8 cellular contexts compared by ENCODE assay signal in the genomic region with DNA sequence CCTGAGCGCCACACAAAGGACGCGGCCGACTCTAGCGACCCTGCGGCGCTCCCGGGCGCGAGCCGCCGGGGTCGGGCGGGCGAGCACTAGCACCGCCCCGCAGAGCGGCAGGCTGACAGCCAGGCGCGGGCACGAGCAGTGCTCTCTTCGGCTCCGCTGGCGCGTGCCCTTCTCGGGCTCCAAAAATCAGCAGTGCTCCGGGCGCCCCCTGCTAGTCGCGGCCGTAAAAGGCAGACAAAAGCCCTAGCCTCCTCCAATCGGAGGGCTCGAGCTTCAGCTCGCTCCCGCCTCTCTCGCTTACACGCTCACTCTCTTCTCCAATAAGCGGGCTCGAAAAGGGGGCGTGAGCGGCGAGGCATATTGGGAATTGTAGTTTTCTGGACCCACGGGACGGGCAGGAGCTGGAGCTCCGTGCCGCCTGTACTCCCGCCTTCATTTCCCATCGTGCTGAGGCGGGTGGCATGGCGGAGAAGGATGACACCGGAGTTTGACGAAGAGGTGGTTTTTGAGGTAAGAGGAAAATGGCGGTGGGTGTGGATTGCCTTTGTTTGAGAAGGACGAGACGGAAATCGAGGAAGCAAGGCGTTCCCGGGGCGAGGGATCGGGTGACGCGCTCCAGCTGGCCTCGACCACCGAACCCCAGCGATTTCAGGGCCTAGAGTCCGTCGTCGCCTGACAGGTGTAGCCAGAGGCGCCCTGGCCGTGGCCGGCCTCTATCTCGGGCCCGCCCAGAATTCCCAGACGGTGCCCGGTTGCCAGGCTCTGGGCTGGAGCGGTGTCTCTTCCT. TPM values are rescaled to one million over a fixed set of nuclear protein-coding genes. Genes with fewer than 3 reads are reported as not detected.
DNase-seq lines count a peak whose midpoint lies in the region; TF ChIP-seq lines count a peak whose summit lies in the region.

A gene (minus strand): TSS at position 91 of the 787 bp plus-strand sequence. CDS start 227 bp downstream, outside the sequence.
A gene with protein sequence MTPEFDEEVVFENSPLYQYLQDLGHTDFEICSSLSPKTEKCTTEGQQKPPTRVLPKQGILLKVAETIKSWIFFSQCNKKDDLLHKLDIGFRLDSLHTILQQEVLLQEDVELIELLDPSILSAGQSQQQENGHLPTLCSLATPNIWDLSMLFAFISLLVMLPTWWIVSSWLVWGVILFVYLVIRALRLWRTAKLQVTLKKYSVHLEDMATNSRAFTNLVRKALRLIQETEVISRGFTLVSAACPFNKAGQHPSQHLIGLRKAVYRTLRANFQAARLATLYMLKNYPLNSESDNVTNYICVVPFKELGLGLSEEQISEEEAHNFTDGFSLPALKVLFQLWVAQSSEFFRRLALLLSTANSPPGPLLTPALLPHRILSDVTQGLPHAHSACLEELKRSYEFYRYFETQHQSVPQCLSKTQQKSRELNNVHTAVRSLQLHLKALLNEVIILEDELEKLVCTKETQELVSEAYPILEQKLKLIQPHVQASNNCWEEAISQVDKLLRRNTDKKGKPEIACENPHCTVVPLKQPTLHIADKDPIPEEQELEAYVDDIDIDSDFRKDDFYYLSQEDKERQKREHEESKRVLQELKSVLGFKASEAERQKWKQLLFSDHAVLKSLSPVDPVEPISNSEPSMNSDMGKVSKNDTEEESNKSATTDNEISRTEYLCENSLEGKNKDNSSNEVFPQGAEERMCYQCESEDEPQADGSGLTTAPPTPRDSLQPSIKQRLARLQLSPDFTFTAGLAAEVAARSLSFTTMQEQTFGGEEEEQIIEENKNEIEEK (plus strand): TSS at position 431 of the 787 bp plus-strand sequence. CDS start 44 bp downstream, at position 475.

- TF ChIP-seq RAD21 in neural cell (conservative IDR thresholded peaks at IDR 0.05) = peak; percentile 72

- H3K4me1 ChIP-seq in HAP-1 (peaks cover 20% of the 10 kb centered on the region), stomach (peaks cover 0 to 66% (median 24%) of the 10 kb centered on the region in 4 donors)

- TF ChIP-seq EP300 in neural cell (conservative IDR thresholded peaks at IDR 0.05; ENCODE audit: poor library complexity, severe bottlenecking) = peak; percentile 58
- peak; percentile 10 for TF ChIP-seq EP300 in stomach (IDR thresholded peaks at IDR 0.05)

- H3K36me3 ChIP-seq in HAP-1 (replicated peaks) (peaks cover 3% of the 10 kb centered on the region), MG63 (no peaks in the 10 kb centered on the region), neural cell (ENCODE audit: insufficient read depth, low read length) (no peaks in the 10 kb centered on the region), stomach (no peaks in the 10 kb centered on the region)

- H3K9me3 ChIP-seq in HAP-1 (no peaks in the 10 kb centered on the region), MG63 (no peaks in the 10 kb centered on the region), neural cell (ENCODE audit: low read length) (no peaks in the 10 kb centered on the region), stomach (no peaks in the 10 kb centered on the region)

- H4K20me1 ChIP-seq in neural cell (ENCODE audit: insufficient read depth) = peaks cover 6% of the 10 kb centered on the region

- peak within 1 kb of the TSS; percentile 78 for H2AFZ ChIP-seq in neural cell (ENCODE audit: low read depth, low read length)

- peaks cover 81% of the 10 kb centered on the region for H3K79me2 ChIP-seq in neural cell (replicated peaks; ENCODE audit: insufficient read depth, low read length)

- TF ChIP-seq CTCF in fibroblast of villous mesenchyme (IDR thresholded peaks at IDR 0.05; ENCODE audit: insufficient read depth, low read depth, low read length) = peak; percentile 51
- TF ChIP-seq CTCF in neural cell (IDR thresholded peaks at IDR 0.05; ENCODE audit: poor library complexity, severe bottlenecking) = peak; percentile 88
- peak in 5 of 7 experiments; percentile 17 to 65 (median 40) for TF ChIP-seq CTCF in stomach (IDR thresholded peaks at IDR 0.05)

- in situ Hi-C loops in HAP-1 (cut with MboI; ENCODE audit: low sequenced_read_pairs) = no loop called here

- H3K4me2 ChIP-seq in neural cell (ENCODE audit: low read length) = peak within 1 kb of the TSS; percentile 79

- DNase-seq in GDM1 (lab: John Stamatoyannopoulos, UW) (peak; percentile 98), HAP-1 (ENCODE audit: low spot score in 2 of 2) (peak; percentile 98 to 99), MG63 (peak; percentile 99), SHP77 treated with DMSO at 0.1 percent for 48 hours (lab: John Stamatoyannopoulos, UW) (peak; percentile 98), fibroblast of villous mesenchyme (ENCODE audit: low read depth) (peak; percentile 99), stomach (peak; percentile 99)
- DNase-seq in activated gamma-delta T cell treated with anti-CD3 and anti-CD28 coated beads, Interleukin-2, amount 50 U/mL, for 16 hours (ENCODE audit: low read depth) = peak; percentile 93

- 0% methylated on average over 40 to 76 of the region's 76 CpGs for WGBS in stomach, 5 donors

- peaks cover 4% of the 10 kb centered on the region for H3F3A ChIP-seq in neural cell (ENCODE audit: insufficient read depth, low read length, poor library complexity, severe bottlenecking)

- peak within 1 kb of the TSS; percentile 98 for H3K9ac ChIP-seq in neural cell (ENCODE audit: low read length)

- intact Hi-C loops in stomach (cut with DNase I; ENCODE audit: low total_unique reads) = no loop called here

- H3K4me3 ChIP-seq in HAP-1 (peak within 1 kb of the TSS; percentile 79), MG63 (peak within 1 kb of the TSS; percentile 75), fibroblast of villous mesenchyme (ENCODE audit: low read depth, low read length) (peak within 1 kb of the TSS; percentile 99), neural cell (ENCODE audit: low read length) (peak within 1 kb of the TSS; percentile 82), stomach (peak within 1 kb of the TSS; percentile 75 to 80 (median 78))

- TF ChIP-seq POLR2A in stomach (IDR thresholded peaks at IDR 0.05) = no peak

- H3K9me2 ChIP-seq in neural cell (ENCODE audit: insufficient read depth, low read length) = no peaks in the 10 kb centered on the region

- H3K27ac ChIP-seq in neural cell (ENCODE audit: low read length) = peak within 1 kb of the TSS; percentile 99
- H3K27ac ChIP-seq in stomach = peak within 1 kb of the TSS; percentile 95 to 99 (median 95)

- H3K27me3 ChIP-seq in HAP-1 (ENCODE audit: low read depth) = no peaks in the 10 kb centered on the region
- no peaks in the 10 kb centered on the region for H3K27me3 ChIP-seq in MG63
- no peaks in the 10 kb centered on the region for H3K27me3 ChIP-seq in neural cell (ENCODE audit: insufficient read depth, low read depth, low read length)
- H3K27me3 ChIP-seq in stomach = no peaks in the 10 kb centered on the region

TF ChIP-seq in neural cell, 6 proteins besides CTCF, POLR2A, EP300 and RAD21:
- peak; percentile 67 for TF ChIP-seq SMC3 (conservative IDR thresholded peaks at IDR 0.05; ENCODE audit: poor library complexity)
- TF ChIP-seq, protein P1, sequence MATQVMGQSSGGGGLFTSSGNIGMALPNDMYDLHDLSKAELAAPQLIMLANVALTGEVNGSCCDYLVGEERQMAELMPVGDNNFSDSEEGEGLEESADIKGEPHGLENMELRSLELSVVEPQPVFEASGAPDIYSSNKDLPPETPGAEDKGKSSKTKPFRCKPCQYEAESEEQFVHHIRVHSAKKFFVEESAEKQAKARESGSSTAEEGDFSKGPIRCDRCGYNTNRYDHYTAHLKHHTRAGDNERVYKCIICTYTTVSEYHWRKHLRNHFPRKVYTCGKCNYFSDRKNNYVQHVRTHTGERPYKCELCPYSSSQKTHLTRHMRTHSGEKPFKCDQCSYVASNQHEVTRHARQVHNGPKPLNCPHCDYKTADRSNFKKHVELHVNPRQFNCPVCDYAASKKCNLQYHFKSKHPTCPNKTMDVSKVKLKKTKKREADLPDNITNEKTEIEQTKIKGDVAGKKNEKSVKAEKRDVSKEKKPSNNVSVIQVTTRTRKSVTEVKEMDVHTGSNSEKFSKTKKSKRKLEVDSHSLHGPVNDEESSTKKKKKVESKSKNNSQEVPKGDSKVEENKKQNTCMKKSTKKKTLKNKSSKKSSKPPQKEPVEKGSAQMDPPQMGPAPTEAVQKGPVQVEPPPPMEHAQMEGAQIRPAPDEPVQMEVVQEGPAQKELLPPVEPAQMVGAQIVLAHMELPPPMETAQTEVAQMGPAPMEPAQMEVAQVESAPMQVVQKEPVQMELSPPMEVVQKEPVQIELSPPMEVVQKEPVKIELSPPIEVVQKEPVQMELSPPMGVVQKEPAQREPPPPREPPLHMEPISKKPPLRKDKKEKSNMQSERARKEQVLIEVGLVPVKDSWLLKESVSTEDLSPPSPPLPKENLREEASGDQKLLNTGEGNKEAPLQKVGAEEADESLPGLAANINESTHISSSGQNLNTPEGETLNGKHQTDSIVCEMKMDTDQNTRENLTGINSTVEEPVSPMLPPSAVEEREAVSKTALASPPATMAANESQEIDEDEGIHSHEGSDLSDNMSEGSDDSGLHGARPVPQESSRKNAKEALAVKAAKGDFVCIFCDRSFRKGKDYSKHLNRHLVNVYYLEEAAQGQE (IDR thresholded peaks at IDR 0.05; ENCODE audit: borderline replicate concordance) = peak; percentile 95
- no peak for TF ChIP-seq EZH2 (IDR thresholded peaks at IDR 0.05; ENCODE audit: borderline replicate concordance, insufficient read depth, low read length, poor library complexity, severe bottlenecking)
- peak; percentile 93 for TF ChIP-seq TAF1 (IDR thresholded peaks at IDR 0.05; ENCODE audit: low read depth)
- peak; percentile 99 for TF ChIP-seq POLR2AphosphoS5 (IDR thresholded peaks at IDR 0.05)
- TF ChIP-seq MXI1 (conservative IDR thresholded peaks at IDR 0.05; ENCODE audit: poor library complexity, severe bottlenecking) = peak; percentile 70

RNA-seq across cellular contexts. Expression of the first gene that starts in this region (rescaled TPM):
- 0.40 and 0.91 TPM in 2 replicates for total RNA-seq in MG63 (2014; rRNA removed; shearing (Covaris generic); ENCODE audit: low replicate concordance)
- total RNA-seq in fibroblast of villous mesenchyme (11.9 and 18.1 TPM in 2 replicates), stomach (10 to 100 TPM in 3 of 5 donors, 1 to 10 TPM in 2; 4.5 to 16.3 (median 11.6) TPM)
- polyA plus RNA-seq in neural cell (4.6 and 7.1 TPM in 2 replicates), stomach (1 to 10 TPM in 2 of 3 donors, under 1 TPM in 1; 0.92 to 1.5 (median 1.5) TPM)
- polyA minus RNA-seq in neural cell = 40.7 and 51.4 TPM in 2 replicates

RNA-seq across cellular contexts. Expression of the second gene that starts in this region (rescaled TPM):
- total RNA-seq in MG63 (2014; rRNA removed; shearing (Covaris generic); ENCODE audit: low replicate concordance) = 26.4 and 31.4 TPM in 2 replicates
- total RNA-seq in fibroblast of villous mesenchyme (73.4 and 84.6 TPM in 2 replicates), stomach (100 to 1,000 TPM in 2 of 5 donors, 10 to 100 TPM in 3; 40.8 to 165 (median 59.4) TPM)
- polyA plus RNA-seq in neural cell (192 and 219 TPM in 2 replicates), stomach (10 to 100 TPM; 11.0 to 22.6 (median 14.7) TPM)
- 393 and 429 TPM in 2 replicates for polyA minus RNA-seq in neural cell

Comparison
In these comparisons a context has a peak if more than half of its experiments do, and no peak if none do; other contexts are left out.
1. Peak in every context shown above with its lines: DNase-seq, H3K4me3 ChIP-seq and H3K27ac ChIP-seq.